Comparison of ENCODE assay signal across 29 cellular contexts in the genomic region with DNA sequence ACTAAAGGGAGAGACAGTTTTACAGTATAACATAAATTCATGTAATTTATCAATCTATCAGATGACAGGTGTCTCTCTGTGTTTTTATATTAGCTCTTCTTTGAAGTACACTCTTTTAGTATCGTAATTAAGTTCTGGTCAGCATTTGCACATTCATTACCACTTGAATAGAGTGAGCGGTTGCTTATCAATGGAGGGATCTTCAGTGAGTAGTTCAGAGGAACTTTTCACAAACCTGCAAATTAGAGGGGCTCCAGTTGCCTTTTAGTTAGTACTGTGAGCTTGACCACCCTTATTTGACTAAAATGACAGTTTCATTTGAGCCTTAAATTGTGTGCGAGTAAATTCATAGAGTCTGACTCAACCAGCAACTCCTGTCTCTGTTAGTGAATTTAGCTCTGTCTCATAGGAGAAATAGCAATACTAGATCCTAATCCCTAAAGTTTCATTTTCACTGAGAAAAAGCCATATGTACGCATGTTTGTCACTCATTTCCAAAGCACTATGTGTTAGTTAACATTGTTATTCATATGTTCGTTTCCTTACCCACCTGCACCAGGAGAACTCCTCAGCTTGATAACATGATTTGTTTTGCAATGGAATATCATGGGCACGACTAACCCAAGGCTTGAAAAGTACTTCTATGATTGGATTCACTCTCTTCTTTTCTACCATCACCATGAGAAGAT. TPM values are rescaled to one million over a fixed set of nuclear protein-coding genes. Genes with fewer than 3 reads are reported as not detected.
DNase-seq lines count a peak whose midpoint lies in the region; ATAC-seq and TF ChIP-seq lines count a peak whose summit lies in the region.
"Had no signal": no experiment of that assay in that cellular context is flagged by ENCODE, and none has a peak within 500 bp of the region (broad histone marks: within the 10 kb centered on the region; RNA-seq: fewer than 3 reads in every experiment).

No MANE protein-coding gene starts in this region.

- H3K9ac ChIP-seq in OCI-LY3 (ENCODE audit: low read length): no peak overlapping the region
- H3K9ac ChIP-seq: parathyroid adenoma had no signal

- peak; percentile 39 to 76 for ATAC-seq in activated T-cell treated with anti-CD3 and anti-CD28 coated beads, Interleukin-2, amount 50 U/mL, for 72 hours (replicated peaks in 1 of 2)
- ATAC-seq in stimulated activated effector memory CD8-positive, alpha-beta T cell treated with anti-CD3 and anti-CD28 coated beads, Interleukin-12 subunit alpha, Interleukin-12 subunit beta, amount 100 ng/mL, for 72 hours: peak; percentile 62
- ATAC-seq in gastrocnemius medialis: no peak
- ATAC-seq: activated CD4-positive, CD25-positive, alpha-beta regulatory T cell treated with anti-CD3 and anti-CD28 coated beads, Interleukin-2, amount 50 U/mL, for 24 hours; left colon; right cardiac atrium had no signal

- H3K27ac Mint-ChIP-seq in activated T-cell treated with anti-CD3 and anti-CD28 coated beads, Interleukin-2, amount 50 U/mL, for 72 hours: peak overlapping the region; percentile 91
- peak overlapping the region; percentile 47 for H3K27ac Mint-ChIP-seq in stimulated activated effector memory CD8-positive, alpha-beta T cell treated with anti-CD3 and anti-CD28 coated beads, Interleukin-12 subunit alpha, Interleukin-12 subunit beta, amount 100 ng/mL, for 72 hours
- H3K27ac Mint-ChIP-seq: nephron had no signal

- intact Hi-C loops in gastrocnemius medialis (cut with DNase I; ENCODE audit: low total_unique reads): no loop called here

- peak overlapping the region; percentile 59 for H3K4me2 ChIP-seq in OCI-LY3 (ENCODE audit: low read length)

- H3K4me3 Mint-ChIP-seq in activated T-cell treated with anti-CD3 and anti-CD28 coated beads, Interleukin-2, amount 50 U/mL, for 72 hours: peak overlapping the region in 1 of 2 donors; percentile 9
- no peak overlapping the region for H3K4me3 Mint-ChIP-seq in stimulated activated effector memory CD8-positive, alpha-beta T cell treated with anti-CD3 and anti-CD28 coated beads, Interleukin-12 subunit alpha, Interleukin-12 subunit beta, amount 100 ng/mL, for 72 hours
- H3K4me3 Mint-ChIP-seq: activated T-cell treated with anti-CD3 and anti-CD28 coated beads, Interleukin-2, amount 50 U/mL, for 4 hours; nephron had no signal

- TF ChIP-seq CTCF in OCI-LY3 (IDR thresholded peaks at IDR 0.05; ENCODE audit: low read depth, low read length) (no peak), gastrocnemius medialis (IDR thresholded peaks at IDR 0.05 in 4 of 5, conservative IDR thresholded peaks at IDR 0.05 in 1 of 5) (no peak)

- in situ Hi-C loops in gastrocnemius medialis (cut with MboI; ENCODE audit: low sequenced_read_pairs in 4 of 4): no loop called here

- H3K4me1 ChIP-seq in OCI-LY3 (ENCODE audit: low read length) (peaks cover 24% of the 10 kb centered on the region), gastrocnemius medialis (no peaks in the 10 kb centered on the region)
- H3K4me1 ChIP-seq: ascending aorta, parathyroid adenoma, tibial nerve had no signal

- peaks cover 0 to 2% of the 10 kb centered on the region in 2 donors for H3K9me3 Mint-ChIP-seq in activated T-cell treated with anti-CD3 and anti-CD28 coated beads, Interleukin-2, amount 50 U/mL, for 72 hours
- H3K9me3 Mint-ChIP-seq in stimulated activated effector memory CD8-positive, alpha-beta T cell treated with anti-CD3 and anti-CD28 coated beads, Interleukin-12 subunit alpha, Interleukin-12 subunit beta, amount 100 ng/mL, for 72 hours: peaks cover 4% of the 10 kb centered on the region
- H3K9me3 Mint-ChIP-seq: activated T-cell treated with anti-CD3 and anti-CD28 coated beads, Interleukin-2, amount 50 U/mL, for 4 hours; nephron had no signal

- no peaks in the 10 kb centered on the region for H3K27me3 Mint-ChIP-seq in activated T-cell treated with anti-CD3 and anti-CD28 coated beads, Interleukin-2, amount 50 U/mL, for 72 hours (ENCODE audit: low read depth)

- no peaks in the 10 kb centered on the region for H3K36me3 ChIP-seq in OCI-LY3 (replicated peaks; ENCODE audit: low read depth, low read length)
- no peaks in the 10 kb centered on the region for H3K36me3 ChIP-seq in gastrocnemius medialis
- H3K36me3 ChIP-seq: ascending aorta, stomach, tibial nerve had no signal

- no peak for DNase-seq in activated T-cell treated with anti-CD3 and anti-CD28 coated beads, Interleukin-2, amount 50 U/mL, for 72 hours
- no peak for DNase-seq in activated T-cell treated with anti-CD3 and anti-CD28 coated beads, Interleukin-2, amount 50 U/mL, for 48 hours
- no peak for DNase-seq in HEK293T (ENCODE audit: extremely low spot score)
- no peak for DNase-seq in stimulated activated effector memory CD8-positive, alpha-beta T cell treated with anti-CD3 and anti-CD28 coated beads, Interleukin-12 subunit alpha, Interleukin-12 subunit beta, amount 100 ng/mL, for 72 hours (ENCODE audit: low spot score in 2 of 2)
- no peak for DNase-seq in midbrain (lab: John Stamatoyannopoulos, UW)
- no peak for DNase-seq in NCI-H446 treated with DMSO at 0.1 percent for 48 hours (lab: John Stamatoyannopoulos, UW)
- DNase-seq in gastrocnemius medialis: no peak
- DNase-seq: activated naive CD4-positive, alpha-beta T cell treated with anti-CD3 and anti-CD28 coated beads, Interleukin-2, amount 50 U/mL, for 16 hours; activated T-cell treated with anti-CD3 and anti-CD28 coated beads, Interleukin-2, amount 50 U/mL, for 4 hours; central memory CD4-positive, alpha-beta T cell; KBM-7; left colon; mesendoderm; MV-4-11; NCI-H2171; NCI-H69; right cardiac atrium; Right ventricle myocardium superior; stimulated activated CD4-positive, alpha-beta T cell treated with anti-CD3 and anti-CD28 coated beads, Interleukin-12 subunit alpha, Interleukin-12 subunit beta, amount 100 ng/mL, for 4 hours; stomach; T1000 had no signal

- H4K20me1 ChIP-seq in OCI-LY3 (ENCODE audit: insufficient read depth, low read length): no peaks in the 10 kb centered on the region

- CTCF ChIA-PET in HEK293T (lab: Yijun Ruan, JAX): interaction anchor here (1.1 kb wide), 1 partner anchor 361 kb away, joined by 3 read pairs; no protein-coding TSS in a partner anchor

- no peak overlapping the region for H3K27ac ChIP-seq in OCI-LY3 (ENCODE audit: low read length)
- no peak overlapping the region for H3K27ac ChIP-seq in gastrocnemius medialis
- H3K27ac ChIP-seq: ascending aorta, parathyroid adenoma, stomach, tibial nerve had no signal

- no peaks in the 10 kb centered on the region for H3K27me3 ChIP-seq in OCI-LY3 (ENCODE audit: low read depth, low read length)
- no peaks in the 10 kb centered on the region for H3K27me3 ChIP-seq in gastrocnemius medialis
- H3K27me3 ChIP-seq: ascending aorta, stomach had no signal

- no peaks in the 10 kb centered on the region for H3K79me2 ChIP-seq in OCI-LY3 (ENCODE audit: low read length)
- H3K79me2 ChIP-seq: parathyroid adenoma had no signal

- POLR2A ChIA-PET in HEK293T (lab: Yijun Ruan, JAX): no interaction called here

- no peaks in the 10 kb centered on the region for H3K9me3 ChIP-seq in OCI-LY3 (ENCODE audit: insufficient read depth, low read length)
- no peaks in the 10 kb centered on the region for H3K9me3 ChIP-seq in gastrocnemius medialis
- H3K9me3 ChIP-seq: ascending aorta, stomach, tibial nerve had no signal

- peaks cover 17% of the 10 kb centered on the region for H3K4me1 Mint-ChIP-seq in activated T-cell treated with anti-CD3 and anti-CD28 coated beads, Interleukin-2, amount 50 U/mL, for 72 hours (ENCODE audit: low read depth)
- peaks cover 6% of the 10 kb centered on the region for H3K4me1 Mint-ChIP-seq in stimulated activated effector memory CD8-positive, alpha-beta T cell treated with anti-CD3 and anti-CD28 coated beads, Interleukin-12 subunit alpha, Interleukin-12 subunit beta, amount 100 ng/mL, for 72 hours
- H3K4me1 Mint-ChIP-seq: nephron had no signal

- H3K4me3 ChIP-seq in OCI-LY3 (ENCODE audit: low read length): peak overlapping the region; percentile 13
- H3K4me3 ChIP-seq in gastrocnemius medialis: no peak overlapping the region
- H3K4me3 ChIP-seq: ascending aorta, stomach, tibial nerve had no signal

- no peak for TF ChIP-seq POLR2A in gastrocnemius medialis (IDR thresholded peaks at IDR 0.05)

- H3K36me3 Mint-ChIP-seq in activated T-cell treated with anti-CD3 and anti-CD28 coated beads, Interleukin-2, amount 50 U/mL, for 72 hours (ENCODE audit: insufficient read depth in 2 of 2): peaks cover 5 to 20% of the 10 kb centered on the region in 2 donors
- peaks cover 72% of the 10 kb centered on the region for H3K36me3 Mint-ChIP-seq in stimulated activated effector memory CD8-positive, alpha-beta T cell treated with anti-CD3 and anti-CD28 coated beads, Interleukin-12 subunit alpha, Interleukin-12 subunit beta, amount 100 ng/mL, for 72 hours

- H2AFZ ChIP-seq in OCI-LY3 (ENCODE audit: low read depth, low read length): no peak overlapping the region
- H2AFZ ChIP-seq: parathyroid adenoma had no signal

TF ChIP-seq in HEK293T, 16 proteins besides CTCF, POLR2A, EP300 and RAD21:
- TF ChIP-seq ELF4 (IDR thresholded peaks at IDR 0.05) (no peak), LEF1 (IDR thresholded peaks at IDR 0.05; ENCODE audit: borderline replicate concordance) (no peak), ZNF384 (IDR thresholded peaks at IDR 0.05) (no peak), L3MBTL2 (conservative IDR thresholded peaks at IDR 0.05) (no peak)
- TF ChIP-seq, protein P1, sequence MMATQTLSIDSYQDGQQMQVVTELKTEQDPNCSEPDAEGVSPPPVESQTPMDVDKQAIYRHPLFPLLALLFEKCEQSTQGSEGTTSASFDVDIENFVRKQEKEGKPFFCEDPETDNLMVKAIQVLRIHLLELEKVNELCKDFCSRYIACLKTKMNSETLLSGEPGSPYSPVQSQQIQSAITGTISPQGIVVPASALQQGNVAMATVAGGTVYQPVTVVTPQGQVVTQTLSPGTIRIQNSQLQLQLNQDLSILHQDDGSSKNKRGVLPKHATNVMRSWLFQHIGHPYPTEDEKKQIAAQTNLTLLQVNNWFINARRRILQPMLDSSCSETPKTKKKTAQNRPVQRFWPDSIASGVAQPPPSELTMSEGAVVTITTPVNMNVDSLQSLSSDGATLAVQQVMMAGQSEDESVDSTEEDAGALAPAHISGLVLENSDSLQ (IDR thresholded peaks at IDR 0.05): 0 out of 2 replicates have a peak, but pooled peaks have one; percentile 11
TF ChIP-seq in HEK293T: peak in this region for 1.

RNA-seq across cellular contexts. Expression of a gene that starts 21.8 kb away (rescaled TPM):
- total RNA-seq in activated T-cell treated with anti-CD3 and anti-CD28 coated beads, Interleukin-2, amount 50 U/mL, for 72 hours: 10 to 100 TPM in 1 of 2 donors, 1 to 10 TPM in 1; 9.0 to 10.6 TPM
- total RNA-seq in gastrocnemius medialis: under 1 TPM; 0.07 to 0.23 (median 0.10) TPM

RNA-seq across cellular contexts. Expression of a gene that starts 57.5 kb away (rescaled TPM):
- total RNA-seq in activated T-cell treated with anti-CD3 and anti-CD28 coated beads, Interleukin-2, amount 50 U/mL, for 72 hours: 100 to 1,000 TPM; 360 to 597 TPM
- not detected for total RNA-seq in gastrocnemius medialis
- total RNA-seq: dermis microvascular lymphatic vessel endothelial cell, left colon, OCI-LY7, right cardiac atrium, Right ventricle myocardium superior, stomach, tibial nerve had no signal

Comparison
In these comparisons a context has a peak if more than half of its experiments do, and no peak if none do; other contexts are left out.
1. ATAC-seq: peak in activated T-cell treated with anti-CD3 and anti-CD28 coated beads, Interleukin-2, amount 50 U/mL, for 72 hours (2 of 2) and stimulated activated effector memory CD8-positive, alpha-beta T cell treated with anti-CD3 and anti-CD28 coated beads, Interleukin-12 subunit alpha, Interleukin-12 subunit beta, amount 100 ng/mL, for 72 hours (single experiment); none in gastrocnemius medialis (0 of 2).
2. RNA of a gene that starts 21.8 kb away (total RNA-seq): 9.0 to 10.6 TPM in activated T-cell treated with anti-CD3 and anti-CD28 coated beads, Interleukin-2, amount 50 U/mL, for 72 hours; 0.07 to 0.23 TPM in gastrocnemius medialis; every median in the first group is over 4 times any median in the second.
3. RNA of a gene that starts 57.5 kb away (total RNA-seq): 360 to 597 TPM in activated T-cell treated with anti-CD3 and anti-CD28 coated beads, Interleukin-2, amount 50 U/mL, for 72 hours; not detected in gastrocnemius medialis; every median in the first group is over 100 times any median in the second.